Comparison of ENCODE assay signal across 8 cellular contexts in genomic region chr9:128249914-128250838, GRCh38. TPM values are rescaled to one million over a fixed set of nuclear protein-coding genes. Genes with fewer than 3 reads are reported as not detected.
A peak's percentile ranks its signal among the peaks of the same experiment; 100 is the strongest.
DNase-seq lines count a peak whose midpoint lies in the region; ATAC-seq, FAIRE-seq and TF ChIP-seq lines count a peak whose summit lies in the region.

No MANE protein-coding gene starts in this region.

- H3K4me1 ChIP-seq in prostate gland (replicated peaks): no peaks in the 10 kb centered on the region

- no peak for TF ChIP-seq CTCF in prostate gland (IDR thresholded peaks at IDR 0.05)

- H3K27ac ChIP-seq in SK-N-MC: no peak overlapping the region; the same call in 1 of the 2 replicates
- peak overlapping the region; percentile 22 to 23 for H3K27ac ChIP-seq in prostate gland

- no peak overlapping the region for H3K9ac ChIP-seq in SK-N-MC (ENCODE audit: insufficient read length)

- peak; percentile 75 for DNase-seq in AG08396 (ENCODE audit: low spot score)
- peak; percentile 14 for DNase-seq in SK-N-MC (ENCODE audit: low read depth, low spot score)
- peak; percentile 96 for DNase-seq in activated naive CD4-positive, alpha-beta T cell treated with anti-CD3 and anti-CD28 coated beads, Interleukin-2, amount 50 U/mL, for 16 hours
- peak; percentile 19 for DNase-seq in globus pallidus (ENCODE audit: low spot score)
- peak; percentile 95 for DNase-seq in prostate gland (ENCODE audit: low spot score)
- peak; percentile 79 for DNase-seq in urothelium cell line (ENCODE audit: low spot score)

- no peak for FAIRE-seq in urothelium cell line (lab: Jason Lieb, UNC)

- H3K27me3 ChIP-seq in prostate gland (replicated peaks; ENCODE audit: insufficient read depth): no peaks in the 10 kb centered on the region

- H3K4me3 ChIP-seq in SK-N-MC (no peak overlapping the region), prostate gland (peak overlapping the region; percentile 28 to 32)

- TF ChIP-seq POLR2A in prostate gland (IDR thresholded peaks at IDR 0.05): no peak

- intact Hi-C loops in prostate gland (cut with DNase I): no loop called here

- H3K36me3 ChIP-seq in SK-N-MC (ENCODE audit: insufficient read depth, low read length) (no peaks in the 10 kb centered on the region), prostate gland (no peaks in the 10 kb centered on the region)

- H3K9me3 ChIP-seq in SK-N-MC (ENCODE audit: low read depth, low read length): no peaks in the 10 kb centered on the region
- H3K9me3 ChIP-seq in prostate gland: no peaks in the 10 kb centered on the region

- 19% methylated on average over 58 of the region's 81 CpGs for WGBS in prostate gland

- peak; percentile 87 for ATAC-seq in GM19023 (IDR thresholded peaks at IDR 0.05; ENCODE audit: unreplicated experiment)
- ATAC-seq in HG03280 (IDR thresholded peaks at IDR 0.05; ENCODE audit: unreplicated experiment): peak; percentile 93

RNA-seq across cellular contexts. Expression of gene GOLGA2, which starts 25.6 kb away (rescaled TPM):
- 100 to 1,000 TPM in 1 of 2 donors, 10 to 100 TPM in 1; 92.1 to 147 TPM for total RNA-seq in prostate gland

RNA-seq across cellular contexts. Expression of gene SWI5, which starts 25.9 kb away (rescaled TPM):
- 10 to 100 TPM; 34.8 to 38.5 TPM for total RNA-seq in prostate gland

RNA-seq across cellular contexts. Expression of gene DNM1, which starts 47.0 kb away (rescaled TPM):
- 1 to 10 TPM; 2.0 to 7.7 TPM for total RNA-seq in prostate gland

RNA-seq across cellular contexts. Expression of gene CIZ1, which starts 58.8 kb away (rescaled TPM):
- total RNA-seq in prostate gland: 10 to 100 TPM; 55.2 to 94.0 TPM

Comparison
In these comparisons a context has a peak if more than half of its experiments do, and no peak if none do; other contexts are left out.
1. DNase-seq: peak in every context shown above with its lines; median percentile 96 in activated naive CD4-positive, alpha-beta T cell treated with anti-CD3 and anti-CD28 coated beads, Interleukin-2, amount 50 U/mL, for 16 hours; 95 in prostate gland; 79 in urothelium cell line; 75 in AG08396; 19 in globus pallidus; 14 in SK-N-MC.